ENCODE assay signal across 29 cellular contexts in genomic region chr17:17539591-17539990, GRCh38. TPM values are rescaled to one million over a fixed set of nuclear protein-coding genes. Genes with fewer than 3 reads are reported as not detected.
DNase-seq lines count a peak whose midpoint lies in the region; ATAC-seq and TF ChIP-seq lines count a peak whose summit lies in the region.
"Had no signal": no experiment of that assay in that cellular context is flagged by ENCODE, and none has a peak within 500 bp of the region (broad histone marks: within the 10 kb centered on the region; RNA-seq: fewer than 3 reads in every experiment).

No MANE protein-coding gene starts in this region.

- no peak for TF ChIP-seq CTCF in brain (conservative IDR thresholded peaks at IDR 0.05)
- no peak for TF ChIP-seq CTCF in type B pancreatic cell (conservative IDR thresholded peaks at IDR 0.05)
- TF ChIP-seq CTCF in dorsolateral prefrontal cortex (IDR thresholded peaks at IDR 0.05 in 54 of 56, conservative IDR thresholded peaks at IDR 0.05 in 2 of 56; ENCODE audit: low read depth in 1 of 56, partially characterized antibody in 56 of 56) = no peak

- no peaks in the 10 kb centered on the region for H3K27me3 ChIP-seq in mucosa of rectum (ENCODE audit: control insufficient read depth in 2 of 2, insufficient read depth in 2 of 2, low read length in 2 of 2)
- H3K27me3 ChIP-seq in dorsolateral prefrontal cortex = no peaks in the 10 kb centered on the region
- H3K27me3 ChIP-seq: ovary, sigmoid colon, tibial nerve had no signal

- no peaks in the 10 kb centered on the region for H3K9me3 ChIP-seq in mucosa of rectum (ENCODE audit: control insufficient read depth in 2 of 2, low read length in 2 of 2)
- H3K9me3 ChIP-seq: ovary, sigmoid colon, tibial nerve had no signal

- H3K27ac ChIP-seq in mucosa of rectum (ENCODE audit: low read depth in 2 of 2, low read length in 2 of 2) (peak overlapping the region; percentile 72 to 74), dorsolateral prefrontal cortex (peak overlapping the region in 1 of 59 donors; percentile 14)
- H3K27ac ChIP-seq: ovary, tibial nerve had no signal

- H3K36me3 Mint-ChIP-seq in brain (no peaks in the 10 kb centered on the region), type B pancreatic cell (peaks cover 3% of the 10 kb centered on the region)
- H3K36me3 Mint-ChIP-seq: activated CD8-positive, alpha-beta memory T cell treated with anti-CD3 and anti-CD28 coated beads, Interleukin-2, amount 10 ng/mL, durations not matched to agents 7 days and 5 days; activated naive CD4-positive, alpha-beta T cell treated with anti-CD3 and anti-CD28 coated beads, Interleukin-2, amount 50 U/mL, for 24 hours; memory B cell had no signal

- no peak for ATAC-seq in Right ventricle myocardium superior (ENCODE audit: poor library complexity)
- no peak for ATAC-seq in left cardiac atrium
- ATAC-seq: activated CD8-positive, alpha-beta memory T cell treated with anti-CD3 and anti-CD28 coated beads, Interleukin-2, amount 10 ng/mL, durations not matched to agents 7 days and 5 days; naive thymus-derived CD4-positive, alpha-beta T cell; T-helper 17 cell had no signal

- peaks cover 65% of the 10 kb centered on the region for H3K4me1 Mint-ChIP-seq in brain
- peaks cover 20% of the 10 kb centered on the region for H3K4me1 Mint-ChIP-seq in type B pancreatic cell (ENCODE audit: unreplicated experiment)
- H3K4me1 Mint-ChIP-seq: activated CD4-positive, alpha-beta T cell treated with anti-CD3 and anti-CD28 coated beads, Interleukin-2, amount 10 ng/mL, durations not matched to agents 7 days and 5 days; activated CD8-positive, alpha-beta memory T cell treated with anti-CD3 and anti-CD28 coated beads, Interleukin-2, amount 10 ng/mL, durations not matched to agents 7 days and 5 days; activated naive CD4-positive, alpha-beta T cell treated with anti-CD3 and anti-CD28 coated beads, Interleukin-2, amount 50 U/mL, for 24 hours; memory B cell had no signal

- peak overlapping the region; percentile 24 to 89 (median 79) for H3K27ac Mint-ChIP-seq in brain
- H3K27ac Mint-ChIP-seq in type B pancreatic cell = peak overlapping the region; percentile 61
- H3K27ac Mint-ChIP-seq: activated CD4-positive, alpha-beta T cell treated with anti-CD3 and anti-CD28 coated beads, Interleukin-2, amount 10 ng/mL, durations not matched to agents 7 days and 5 days; activated CD8-positive, alpha-beta memory T cell treated with anti-CD3 and anti-CD28 coated beads, Interleukin-2, amount 10 ng/mL, durations not matched to agents 7 days and 5 days; activated naive CD4-positive, alpha-beta T cell treated with anti-CD3 and anti-CD28 coated beads, Interleukin-2, amount 50 U/mL, for 24 hours; activated T-helper 1 cell treated with anti-CD3 and anti-CD28 coated beads, Interleukin-12 subunit alpha, Interleukin-12 subunit beta, Interleukin-2, Interleukin-4 antibody, amounts not matched to agents 30 ng/mL and 10 ng/mL and 1 ng/mL, durations not matched to agents 14 hours and 24 hours and 36 hours; memory B cell; naive thymus-derived CD4-positive, alpha-beta T cell; stimulated activated naive CD8-positive, alpha-beta T cell treated with anti-CD3 and anti-CD28 coated beads, Interleukin-15, Interleukin-2, amounts not matched to agents 100 ng/mL and 50 ng/mL, for 24 hours; T-helper 17 cell had no signal

- intact Hi-C loops in Right ventricle myocardium superior (cut with DNase I) = no loop called here
- intact Hi-C loops in left cardiac atrium (cut with DNase I) = no loop called here
- intact Hi-C loops in dorsolateral prefrontal cortex (cut with DNase I) = no loop called here

- no peaks in the 10 kb centered on the region for H3K36me3 ChIP-seq in mucosa of rectum (ENCODE audit: control insufficient read depth in 2 of 2, insufficient read depth in 2 of 2, low read length in 2 of 2)
- H3K36me3 ChIP-seq: ovary, sigmoid colon had no signal

- DNase-seq in Right ventricle myocardium superior = peak; percentile 30
- DNase-seq in left cardiac atrium = no peak
- DNase-seq in type B pancreatic cell (ENCODE audit: extremely low spot score, unreplicated experiment) = no peak
- no peak for DNase-seq in activated CD4-positive, CD25-positive, alpha-beta regulatory T cell treated with anti-CD3 and anti-CD28 coated beads, Interleukin-2, amount 50 U/mL, for 72 hours
- no peak for DNase-seq in NCI-H526 treated with DMSO at 0.1 percent for 48 hours (lab: John Stamatoyannopoulos, UW)
- no peak for DNase-seq in dorsolateral prefrontal cortex
- DNase-seq: 8988T; activated CD4-positive, alpha-beta T cell treated with anti-CD3 and anti-CD28 coated beads, Interleukin-2, amount 10 ng/mL, durations not matched to agents 7 days and 5 days; activated CD8-positive, alpha-beta memory T cell treated with anti-CD3 and anti-CD28 coated beads, Interleukin-2, amount 10 ng/mL, durations not matched to agents 7 days and 5 days; AML-193; anterior cingulate cortex; caudate nucleus; DMS79 treated with DMSO at 0.1 percent for 48 hours; GOT3; Kasumi-1; naive thymus-derived CD4-positive, alpha-beta T cell; NCI-H1694; ovary; sigmoid colon; stimulated activated CD4-positive, alpha-beta T cell treated with anti-CD3 and anti-CD28 coated beads, Interleukin-15, amount 100 ng/mL, for 24 hours; T-helper 17 cell had no signal

- H3K4me1 ChIP-seq in mucosa of rectum (ENCODE audit: control insufficient read depth in 2 of 2, insufficient read depth in 2 of 2, low read length in 2 of 2) = peaks cover 31 to 35% of the 10 kb centered on the region in 2 donors

- H3K4me3 ChIP-seq in mucosa of rectum (ENCODE audit: low read length in 2 of 2) (no peak overlapping the region), dorsolateral prefrontal cortex (no peak overlapping the region)
- H3K4me3 ChIP-seq: ovary, sigmoid colon, tibial nerve had no signal

- H3K9me3 Mint-ChIP-seq in brain (no peaks in the 10 kb centered on the region), type B pancreatic cell (no peaks in the 10 kb centered on the region)
- H3K9me3 Mint-ChIP-seq: activated CD4-positive, alpha-beta T cell treated with anti-CD3 and anti-CD28 coated beads, Interleukin-2, amount 10 ng/mL, durations not matched to agents 7 days and 5 days; activated naive CD4-positive, alpha-beta T cell treated with anti-CD3 and anti-CD28 coated beads, Interleukin-2, amount 50 U/mL, for 24 hours; activated T-helper 1 cell treated with anti-CD3 and anti-CD28 coated beads, Interleukin-12 subunit alpha, Interleukin-12 subunit beta, Interleukin-2, Interleukin-4 antibody, amounts not matched to agents 30 ng/mL and 10 ng/mL and 1 ng/mL, durations not matched to agents 14 hours and 24 hours and 36 hours; memory B cell; stimulated activated naive CD8-positive, alpha-beta T cell treated with anti-CD3 and anti-CD28 coated beads, Interleukin-15, Interleukin-2, amounts not matched to agents 100 ng/mL and 50 ng/mL, for 24 hours had no signal

- H3K27me3 Mint-ChIP-seq in brain = no peaks in the 10 kb centered on the region
- H3K27me3 Mint-ChIP-seq in type B pancreatic cell = no peaks in the 10 kb centered on the region
- H3K27me3 Mint-ChIP-seq: activated CD4-positive, alpha-beta T cell treated with anti-CD3 and anti-CD28 coated beads, Interleukin-2, amount 10 ng/mL, durations not matched to agents 7 days and 5 days; activated CD8-positive, alpha-beta memory T cell treated with anti-CD3 and anti-CD28 coated beads, Interleukin-2, amount 10 ng/mL, durations not matched to agents 7 days and 5 days; activated naive CD4-positive, alpha-beta T cell treated with anti-CD3 and anti-CD28 coated beads, Interleukin-2, amount 50 U/mL, for 24 hours; memory B cell; naive thymus-derived CD4-positive, alpha-beta T cell; stimulated activated naive CD8-positive, alpha-beta T cell treated with anti-CD3 and anti-CD28 coated beads, Interleukin-15, Interleukin-2, amounts not matched to agents 100 ng/mL and 50 ng/mL, for 24 hours; T-helper 17 cell had no signal

- H3K9ac ChIP-seq in mucosa of rectum (ENCODE audit: low read depth in 1 of 2, low read length in 2 of 2) = peak overlapping the region in 1 of 2 donors; percentile 4

- no peak overlapping the region for H3K4me3 Mint-ChIP-seq in brain
- H3K4me3 Mint-ChIP-seq in type B pancreatic cell = no peak overlapping the region
- H3K4me3 Mint-ChIP-seq: activated CD4-positive, alpha-beta T cell treated with anti-CD3 and anti-CD28 coated beads, Interleukin-2, amount 10 ng/mL, durations not matched to agents 7 days and 5 days; activated CD8-positive, alpha-beta memory T cell treated with anti-CD3 and anti-CD28 coated beads, Interleukin-2, amount 10 ng/mL, durations not matched to agents 7 days and 5 days; activated naive CD4-positive, alpha-beta T cell treated with anti-CD3 and anti-CD28 coated beads, Interleukin-2, amount 50 U/mL, for 24 hours; activated T-helper 1 cell treated with anti-CD3 and anti-CD28 coated beads, Interleukin-12 subunit alpha, Interleukin-12 subunit beta, Interleukin-2, Interleukin-4 antibody, amounts not matched to agents 30 ng/mL and 10 ng/mL and 1 ng/mL, durations not matched to agents 14 hours and 24 hours and 36 hours; memory B cell; naive thymus-derived CD4-positive, alpha-beta T cell; stimulated activated naive CD8-positive, alpha-beta T cell treated with anti-CD3 and anti-CD28 coated beads, Interleukin-15, Interleukin-2, amounts not matched to agents 100 ng/mL and 50 ng/mL, for 24 hours; T-helper 17 cell had no signal

RNA-seq across cellular contexts. Expression of gene RASD1, which starts 43.4 kb away (rescaled TPM):
- total RNA-seq in Right ventricle myocardium superior (39.8 TPM), left cardiac atrium (10 to 100 TPM; 35.3 to 55.1 TPM), type B pancreatic cell (ENCODE audit: low replicate concordance) (6.4 and 9.2 TPM in 2 replicates), dorsolateral prefrontal cortex (100 to 1,000 TPM in 102 of 120 experiments, 10 to 100 TPM in 18; 40.4 to 251 (median 136) TPM)
- 79.5 TPM for polyA plus RNA-seq in brain (ENCODE audit: insufficient read depth, low read depth, low replicate concordance)
- total RNA-seq: RPMI7951 had no signal
- polyA plus RNA-seq: naive thymus-derived CD4-positive, alpha-beta T cell had no signal

RNA-seq across cellular contexts. Expression of gene PEMT, which starts 51.9 kb away (rescaled TPM):
- total RNA-seq in Right ventricle myocardium superior (16.2 TPM), left cardiac atrium (10 to 100 TPM; 28.1 to 36.5 TPM), type B pancreatic cell (ENCODE audit: low replicate concordance) (32.1 and 34.9 TPM in 2 replicates), dorsolateral prefrontal cortex (10 to 100 TPM; 11.4 to 41.9 (median 24.7) TPM)
- 88.1 TPM for polyA plus RNA-seq in brain (ENCODE audit: insufficient read depth, low read depth, low replicate concordance)
